21 cellular contexts compared by ENCODE assay signal in the genomic region with DNA sequence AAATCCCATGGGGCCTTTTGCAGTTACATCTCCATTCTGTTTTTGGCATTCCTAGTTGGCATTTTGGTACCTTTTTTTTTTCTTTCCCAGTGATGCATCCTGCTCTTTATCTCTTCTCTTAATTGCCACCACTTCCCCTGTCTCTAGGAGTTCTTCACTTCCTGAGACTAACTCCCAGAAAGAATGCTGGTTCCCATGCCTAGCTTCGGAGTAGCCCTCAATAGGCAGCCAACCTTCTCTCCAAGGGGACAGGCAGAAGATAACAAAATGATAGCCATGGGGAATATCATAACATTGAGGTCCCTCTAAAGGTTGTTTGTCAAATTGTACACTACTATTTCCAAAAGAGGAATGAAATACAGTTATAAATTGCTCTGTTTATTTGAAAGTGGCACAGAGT.
DNase-seq lines count a peak whose midpoint lies in the region; ATAC-seq and TF ChIP-seq lines count a peak whose summit lies in the region.
"Had no signal": no experiment of that assay in that cellular context is flagged by ENCODE, and none has a peak within 500 bp of the region (broad histone marks: within the 10 kb centered on the region; RNA-seq: fewer than 3 reads in every experiment).

No MANE protein-coding gene starts in this region.

- H3K36me3 Mint-ChIP-seq in chondrocyte (ENCODE audit: low read depth): peaks cover 27% of the 10 kb centered on the region
- peaks cover 27% of the 10 kb centered on the region for H3K36me3 Mint-ChIP-seq in mesothelial cell of epicardium
- H3K36me3 Mint-ChIP-seq: CD14-positive monocyte; CD8-positive, alpha-beta memory T cell had no signal

- H3K4me3 Mint-ChIP-seq in chondrocyte (ENCODE audit: unreplicated experiment): no peak overlapping the region
- no peak overlapping the region for H3K4me3 Mint-ChIP-seq in mesothelial cell of epicardium
- H3K4me3 Mint-ChIP-seq: B cell; CD14-positive monocyte; CD4-positive, alpha-beta T cell; CD8-positive, alpha-beta memory T cell; GM23338; H9 had no signal

- H3K4me1 Mint-ChIP-seq in chondrocyte (ENCODE audit: low read depth): peaks cover 55% of the 10 kb centered on the region
- H3K4me1 Mint-ChIP-seq in mesothelial cell of epicardium: peaks cover 39% of the 10 kb centered on the region
- H3K4me1 Mint-ChIP-seq: B cell; CD14-positive monocyte; CD8-positive, alpha-beta memory T cell had no signal

- H3K27me3 Mint-ChIP-seq in chondrocyte (ENCODE audit: low read depth) (no peaks in the 10 kb centered on the region), mesothelial cell of epicardium (ENCODE audit: low read depth) (no peaks in the 10 kb centered on the region)
- H3K27me3 Mint-ChIP-seq: B cell; CD4-positive, alpha-beta T cell; CD8-positive, alpha-beta memory T cell had no signal

- in situ Hi-C loops in Panc1 (cut with HindIII; ENCODE audit: low pct_unique_long_range_greater_than_20kb, low sequenced_read_pairs): no loop called here

- no peaks in the 10 kb centered on the region; the same call in 1 of the 2 replicates for H3K36me3 ChIP-seq in Panc1 (ENCODE audit: control insufficient read depth, insufficient read depth, low read length)
- H3K36me3 ChIP-seq: BLaER1 treated with 17β-estradiol and CSF1 and Interleukin-3, amounts not matched to agents 10 nM and 100 nM had no signal

- POLR2A ChIA-PET in Panc1 (lab: Charles Lee): no interaction called here

- no peak overlapping the region for H3K27ac ChIP-seq in Panc1 (ENCODE audit: low read length)
- H3K27ac ChIP-seq: 22Rv1; BLaER1 treated with 17β-estradiol and CSF1 and Interleukin-3, amounts not matched to agents 10 nM and 100 nM had no signal

- DNase-seq in left cardiac atrium (no peak), left ventricle myocardium superior (no peak), Panc1 (ENCODE audit: low read depth, low spot score) (no peak), chondrocyte (ENCODE audit: low spot score) (no peak), mesothelial cell of epicardium (ENCODE audit: low spot score in 2 of 2, unreplicated experiment in 2 of 2) (no peak), hepatic stellate cell (ENCODE audit: low spot score) (no peak), islet precursor cell (no peak)
- DNase-seq: Calu3; CD4-positive, alpha-beta T cell; CD8-positive, alpha-beta memory T cell; DMS53; DMS79 treated with DMSO at 0.1 percent for 48 hours; GF-D8; H9 had no signal

- TSS peak; percentile 62 for BruUV-seq in Panc1 (replicated peaks; lab: Mats Ljungman, UMichigan)

- intact Hi-C loops in left cardiac atrium (cut with DNase I) (no loop called here), left ventricle myocardium superior (cut with micrococcal nuclease) (no loop called here), Panc1 (cut with micrococcal nuclease; ENCODE audit: unreplicated experiment) (no loop called here)

- CTCF ChIA-PET in Panc1 (lab: Charles Lee): no interaction called here

- ATAC-seq in left cardiac atrium (peak; percentile 41 to 54), left ventricle myocardium superior (no peak), Panc1 (no peak), GM18870 (IDR thresholded peaks at IDR 0.05; ENCODE audit: unreplicated experiment) (no peak)
- ATAC-seq: GM23338, HCT116 had no signal

- H3K9me3 ChIP-seq in Panc1 (ENCODE audit: control insufficient read depth, insufficient read depth, low read depth, low read length): no peaks in the 10 kb centered on the region

- no peak for TF ChIP-seq CTCF in Panc1 (IDR thresholded peaks at IDR 0.05)
- TF ChIP-seq CTCF in chondrocyte (IDR thresholded peaks at IDR 0.05): no peak
- TF ChIP-seq CTCF in mesothelial cell of epicardium (IDR thresholded peaks at IDR 0.05; ENCODE audit: unreplicated experiment): no peak

- no peaks in the 10 kb centered on the region for H3K9me3 Mint-ChIP-seq in chondrocyte (ENCODE audit: low read depth)
- H3K9me3 Mint-ChIP-seq in mesothelial cell of epicardium: peaks cover 7% of the 10 kb centered on the region
- H3K9me3 Mint-ChIP-seq: CD4-positive, alpha-beta T cell; GM23338 had no signal

- H3K27ac Mint-ChIP-seq in chondrocyte (ENCODE audit: unreplicated experiment) (peak overlapping the region; percentile 34), mesothelial cell of epicardium (peak overlapping the region; percentile 75)
- H3K27ac Mint-ChIP-seq: B cell; CD14-positive monocyte; CD4-positive, alpha-beta T cell; GM23338 had no signal

- no peak overlapping the region for H3K4me3 ChIP-seq in Panc1 (ENCODE audit: low read depth in 2 of 2, low read length in 2 of 2)
- H3K4me3 ChIP-seq: BLaER1 treated with 17β-estradiol and CSF1 and Interleukin-3, amounts not matched to agents 10 nM and 100 nM; GM23338 had no signal

- no peaks in the 10 kb centered on the region for H3K27me3 ChIP-seq in Panc1 (ENCODE audit: control insufficient read depth, insufficient read depth, low read length)
- H3K27me3 ChIP-seq: BLaER1 treated with 17β-estradiol and CSF1 and Interleukin-3, amounts not matched to agents 10 nM and 100 nM had no signal

- H3K4me1 ChIP-seq in Panc1 (ENCODE audit: control insufficient read depth, insufficient read depth, low read length): peaks cover 3% of the 10 kb centered on the region; the same call in 1 of the 2 replicates

Comparison
In these comparisons a context has a peak if more than half of its experiments do, and no peak if none do; other contexts are left out.
1. ATAC-seq: peak in left cardiac atrium (2 of 2); none in left ventricle myocardium superior (single experiment), Panc1 (single experiment) and GM18870 (single experiment).